16 cellular contexts compared by ENCODE assay signal in the genomic region with DNA sequence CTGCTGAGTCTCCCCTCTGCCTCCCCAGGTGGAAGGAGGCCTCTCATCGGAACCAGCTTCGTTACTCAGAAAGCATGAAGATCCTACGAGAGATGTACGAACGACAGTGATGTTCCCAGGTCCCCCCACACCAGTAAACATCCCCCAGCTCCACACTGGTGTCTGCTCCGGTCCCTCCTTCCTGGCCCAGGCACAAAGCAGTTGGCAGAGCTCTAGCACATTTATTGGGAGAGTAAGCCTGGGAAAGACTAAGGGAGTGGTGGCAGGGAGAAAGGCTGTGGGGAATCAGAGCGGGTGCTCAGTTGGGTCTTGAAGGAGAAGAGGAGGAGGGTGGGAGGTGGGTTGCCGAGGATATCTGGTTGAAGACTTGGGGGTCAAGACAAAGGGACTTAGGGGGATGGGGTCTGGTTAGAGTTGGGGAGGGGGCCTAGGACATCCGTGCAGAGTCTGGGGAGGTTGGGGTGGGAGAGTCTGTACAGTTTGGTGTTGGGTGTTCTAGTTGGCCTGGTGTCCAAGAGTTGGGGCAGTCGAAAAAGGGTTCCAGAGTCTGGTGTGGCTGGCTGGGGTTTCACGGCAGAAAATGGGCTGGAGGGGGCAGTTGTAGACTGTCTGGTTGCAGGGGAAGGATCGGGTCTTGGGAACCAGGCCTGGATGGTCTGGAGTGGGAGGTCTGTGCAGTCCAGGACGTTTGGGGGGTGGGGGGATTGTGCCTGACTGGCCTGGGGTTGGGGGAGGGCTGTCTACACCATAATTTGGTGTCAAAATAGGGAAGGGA. TPM values are rescaled to one million over a fixed set of nuclear protein-coding genes. Genes with fewer than 3 reads are reported as not detected.
DNase-seq lines count a peak whose midpoint lies in the region; ATAC-seq and TF ChIP-seq lines count a peak whose summit lies in the region.
"Had no signal": no experiment of that assay in that cellular context is flagged by ENCODE, and none has a peak within 500 bp of the region (broad histone marks: within the 10 kb centered on the region; RNA-seq: fewer than 3 reads in every experiment).

No MANE protein-coding gene starts in this region.

- peaks cover 0 to 27% (median 0%) of the 10 kb centered on the region in 3 donors for H3K36me3 ChIP-seq in Peyer's patch
- H3K36me3 ChIP-seq in psoas muscle (ENCODE audit: insufficient read depth in 1 of 2, low read depth in 1 of 2), result peaks cover 0 to 24% of the 10 kb centered on the region in 2 donors
- H3K36me3 ChIP-seq in MG63, result peaks cover 39% of the 10 kb centered on the region
- H3K36me3 ChIP-seq: cardiac muscle cell had no signal

- TF ChIP-seq CTCF in 22Rv1 (IDR thresholded peaks at IDR 0.05) (no peak), Peyer's patch (IDR thresholded peaks at IDR 0.05) (no peak), fibroblast of mammary gland (conservative IDR thresholded peaks at IDR 0.05; ENCODE audit: control insufficient read depth, insufficient read depth, low read depth, low read length) (no peak), psoas muscle (IDR thresholded peaks at IDR 0.05) (no peak)

- H3K27me3 ChIP-seq in Peyer's patch (no peaks in the 10 kb centered on the region), psoas muscle (ENCODE audit: insufficient read depth in 3 of 3, low read length in 2 of 3) (no peaks in the 10 kb centered on the region), MG63 (no peaks in the 10 kb centered on the region)
- H3K27me3 ChIP-seq: BLaER1, cardiac muscle cell, foreskin keratinocyte had no signal

- peak overlapping the region in 1 of 4 donors; percentile 79 for H3K4me3 ChIP-seq in Peyer's patch
- peak overlapping the region; percentile 31 for H3K4me3 ChIP-seq in fibroblast of mammary gland (ENCODE audit: control insufficient read depth, low read depth, low read length)
- peak overlapping the region; percentile 83 for H3K4me3 ChIP-seq in psoas muscle
- no peak overlapping the region for H3K4me3 ChIP-seq in MG63
- H3K4me3 ChIP-seq: BLaER1, cardiac muscle cell had no signal

- ATAC-seq in psoas muscle, result no peak
- ATAC-seq: foreskin keratinocyte, left lobe of liver, PC-3 had no signal

- H3K27ac ChIP-seq in 22Rv1, result peak overlapping the region; percentile 97
- H3K27ac ChIP-seq in Peyer's patch, result peak overlapping the region; percentile 40 to 96 (median 91)
- H3K27ac ChIP-seq in psoas muscle, result peak overlapping the region; percentile 94
- H3K27ac ChIP-seq: BLaER1, cardiac muscle cell, foreskin keratinocyte, parathyroid adenoma had no signal

- intact Hi-C loops in psoas muscle (cut with DNase I), result loop anchor here in 1 of 2 donors (5.0 kb wide), 1 partner anchor 178 kb away; no protein-coding TSS in a partner anchor

- H3K9me3 ChIP-seq in Peyer's patch (no peaks in the 10 kb centered on the region), psoas muscle (no peaks in the 10 kb centered on the region), MG63 (no peaks in the 10 kb centered on the region)
- H3K9me3 ChIP-seq: BLaER1 had no signal

- peaks cover 4 to 47% (median 11%) of the 10 kb centered on the region in 4 donors for H3K4me1 ChIP-seq in Peyer's patch
- peaks cover 16% of the 10 kb centered on the region for H3K4me1 ChIP-seq in psoas muscle
- H3K4me1 ChIP-seq: foreskin keratinocyte had no signal

- WGBS in psoas muscle, 3 donors, result 48 to 65% (median 53%) methylated on average over 13 of the region's 13 CpGs

- TF ChIP-seq POLR2A in Peyer's patch (IDR thresholded peaks at IDR 0.05), result no peak

- DNase-seq in Peyer's patch (no peak), fibroblast of mammary gland (ENCODE audit: low read depth) (peak; percentile 12), psoas muscle (no peak), NCI-H2081 (lab: John Stamatoyannopoulos, UW) (no peak), NCI-H524 treated with DMSO at 0.1 percent for 48 hours (lab: John Stamatoyannopoulos, UW) (no peak), MG63 (no peak)
- DNase-seq in activated CD4-positive, CD25-positive, alpha-beta regulatory T cell treated with anti-CD3 and anti-CD28 coated beads, Interleukin-2, amount 50 U/mL, for 72 hours, result no peak
- DNase-seq: foreskin keratinocyte, NCI-H2227 treated with DMSO at 0.1 percent for 48 hours, PC-3, T1000 had no signal

RNA-seq across cellular contexts. Expression of a gene that starts 2.3 kb away (rescaled TPM):
- 10 to 100 TPM in 2 of 4 donors, 1 to 10 TPM in 2; 9.2 to 19.8 (median 13.6) TPM for total RNA-seq in Peyer's patch
- total RNA-seq in psoas muscle, result 1,000 to 10,000 TPM in 1 of 4 donors, 100 to 1,000 TPM in 3; 656 to 1,308 (median 674) TPM
- 100 to 1,000 TPM; 303 to 719 (median 476) TPM for polyA plus RNA-seq in psoas muscle
- total RNA-seq in MG63 (2014; rRNA removed; shearing (Covaris generic); ENCODE audit: low replicate concordance), result not detected in 2 replicates
- total RNA-seq: PC-3 had no signal

RNA-seq across cellular contexts. Expression of a gene that starts 3.4 kb away (rescaled TPM):
- total RNA-seq in Peyer's patch (10 to 100 TPM in 3 of 4 donors, 1 to 10 TPM in 1; 6.0 to 36.8 (median 27.2) TPM), psoas muscle (10 to 100 TPM in 1 of 4 donors, 1 to 10 TPM in 3; 4.2 to 16.2 (median 9.0) TPM)
- polyA plus RNA-seq in psoas muscle, result 10 to 100 TPM in 1 of 3 donors, 1 to 10 TPM in 2; 4.6 to 14.2 (median 5.3) TPM
- 0.47 and 8.9 TPM in 2 replicates for total RNA-seq in MG63 (2014; rRNA removed; shearing (Covaris generic); ENCODE audit: low replicate concordance)

RNA-seq across cellular contexts. Expression of a gene that starts 6.2 kb away (rescaled TPM):
- total RNA-seq in Peyer's patch, result 10 to 100 TPM; 11.6 to 30.5 (median 20.2) TPM
- total RNA-seq in psoas muscle, result 10 to 100 TPM in 1 of 4 donors, 1 to 10 TPM in 3; 3.1 to 14.5 (median 7.9) TPM
- polyA plus RNA-seq in psoas muscle, result 10 to 100 TPM; 17.8 to 26.8 (median 23.1) TPM
- 2.4 and 4.1 TPM in 2 replicates for total RNA-seq in MG63 (2014; rRNA removed; shearing (Covaris generic); ENCODE audit: low replicate concordance)

RNA-seq across cellular contexts. Expression of a gene that starts 9.1 kb away (rescaled TPM):
- total RNA-seq in Peyer's patch, result 10 to 100 TPM in 3 of 4 donors, 1 to 10 TPM in 1; 8.3 to 48.2 (median 40.6) TPM
- total RNA-seq in psoas muscle, result 10 to 100 TPM; 34.7 to 41.0 (median 36.7) TPM
- polyA plus RNA-seq in psoas muscle, result 100 to 1,000 TPM in 1 of 3 donors, 10 to 100 TPM in 2; 61.6 to 116 (median 67.7) TPM
- total RNA-seq in MG63 (2014; rRNA removed; shearing (Covaris generic); ENCODE audit: low replicate concordance), result 37.6 and 76.2 TPM in 2 replicates

RNA-seq across cellular contexts. Expression of a gene that starts 9.3 kb away (rescaled TPM):
- total RNA-seq in Peyer's patch (10 to 100 TPM; 14.5 to 70.5 (median 34.6) TPM), psoas muscle (10 to 100 TPM; 13.3 to 28.7 (median 19.6) TPM)
- 10 to 100 TPM; 12.3 to 26.6 (median 13.6) TPM for polyA plus RNA-seq in psoas muscle
- 16.3 and 19.8 TPM in 2 replicates for total RNA-seq in MG63 (2014; rRNA removed; shearing (Covaris generic); ENCODE audit: low replicate concordance)

Comparison
In these comparisons a context has a peak if more than half of its experiments do, and no peak if none do; other contexts are left out.
1. RNA of a gene that starts 2.3 kb away (total RNA-seq): 656 to 1,308 TPM in psoas muscle; 9.2 to 19.8 TPM in Peyer's patch and not detected in MG63; every median in the first group is over 10 times any median in the second.
2. Peak in every context shown above with its lines, with median percentiles within 50 percentile points of each other: H3K27ac ChIP-seq.